1 cellular context compared by ENCODE assay signal in the genomic region with DNA sequence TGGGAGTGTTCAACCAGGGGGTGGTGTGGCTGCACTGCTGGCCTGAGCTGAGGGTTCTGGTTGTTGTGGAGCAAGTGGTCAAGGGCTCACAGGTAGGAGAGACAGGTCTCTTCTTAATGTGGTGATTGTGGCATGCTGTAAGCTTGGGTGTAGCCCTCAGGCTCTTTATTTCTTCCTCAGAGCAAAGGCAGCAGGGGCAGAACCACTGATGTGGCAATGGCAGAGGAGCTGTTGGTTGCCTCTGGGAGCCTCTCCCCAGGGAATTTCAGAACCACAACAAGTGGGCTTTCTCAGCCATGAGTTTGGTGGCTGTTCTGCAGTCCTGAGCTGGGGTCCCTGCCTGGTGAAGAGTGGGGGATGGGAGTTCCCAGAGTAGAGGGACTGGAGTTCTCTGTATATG.
TF ChIP-seq lines count a peak whose summit lies in the region.

No MANE protein-coding gene starts in this region.

TF ChIP-seq in WTC11, 78 proteins besides CTCF, POLR2A, EP300 and RAD21 (continued from another document):
- TF ChIP-seq, protein P1, sequence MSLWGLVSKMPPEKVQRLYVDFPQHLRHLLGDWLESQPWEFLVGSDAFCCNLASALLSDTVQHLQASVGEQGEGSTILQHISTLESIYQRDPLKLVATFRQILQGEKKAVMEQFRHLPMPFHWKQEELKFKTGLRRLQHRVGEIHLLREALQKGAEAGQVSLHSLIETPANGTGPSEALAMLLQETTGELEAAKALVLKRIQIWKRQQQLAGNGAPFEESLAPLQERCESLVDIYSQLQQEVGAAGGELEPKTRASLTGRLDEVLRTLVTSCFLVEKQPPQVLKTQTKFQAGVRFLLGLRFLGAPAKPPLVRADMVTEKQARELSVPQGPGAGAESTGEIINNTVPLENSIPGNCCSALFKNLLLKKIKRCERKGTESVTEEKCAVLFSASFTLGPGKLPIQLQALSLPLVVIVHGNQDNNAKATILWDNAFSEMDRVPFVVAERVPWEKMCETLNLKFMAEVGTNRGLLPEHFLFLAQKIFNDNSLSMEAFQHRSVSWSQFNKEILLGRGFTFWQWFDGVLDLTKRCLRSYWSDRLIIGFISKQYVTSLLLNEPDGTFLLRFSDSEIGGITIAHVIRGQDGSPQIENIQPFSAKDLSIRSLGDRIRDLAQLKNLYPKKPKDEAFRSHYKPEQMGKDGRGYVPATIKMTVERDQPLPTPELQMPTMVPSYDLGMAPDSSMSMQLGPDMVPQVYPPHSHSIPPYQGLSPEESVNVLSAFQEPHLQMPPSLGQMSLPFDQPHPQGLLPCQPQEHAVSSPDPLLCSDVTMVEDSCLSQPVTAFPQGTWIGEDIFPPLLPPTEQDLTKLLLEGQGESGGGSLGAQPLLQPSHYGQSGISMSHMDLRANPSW (CRISPR knock-in tag; conservative IDR thresholded peaks at IDR 0.05; ENCODE audit: low read depth), result no peak
- TF ChIP-seq NFE2L1 (CRISPR knock-in tag; IDR thresholded peaks at IDR 0.05) (no peak), ZBTB43 (CRISPR knock-in tag; IDR thresholded peaks at IDR 0.05) (no peak), NR2C2 (CRISPR knock-in tag; IDR thresholded peaks at IDR 0.05) (no peak), FOXJ3 (CRISPR knock-in tag; IDR thresholded peaks at IDR 0.05; ENCODE audit: borderline replicate concordance) (no peak), MYBL2 (CRISPR knock-in tag; IDR thresholded peaks at IDR 0.05) (no peak)
